17 cellular contexts compared by ENCODE assay signal in genomic region chr6:125899726-125900182, GRCh38. TPM values are rescaled to one million over a fixed set of nuclear protein-coding genes. Genes with fewer than 3 reads are reported as not detected.
A peak's percentile ranks its signal among the peaks of the same experiment; 100 is the strongest.
DNase-seq lines count a peak whose midpoint lies in the region; ATAC-seq and TF ChIP-seq lines count a peak whose summit lies in the region.
"Had no signal": no experiment of that assay in that cellular context is flagged by ENCODE, and none has a peak within 500 bp of the region (broad histone marks: within the 10 kb centered on the region; RNA-seq: fewer than 3 reads in every experiment).

No MANE protein-coding gene starts in this region.

- TF ChIP-seq CTCF in mucosa of descending colon (IDR thresholded peaks at IDR 0.05) = no peak

- H3K9me3 ChIP-seq in mucosa of descending colon = no peaks in the 10 kb centered on the region
- H3K9me3 ChIP-seq: gastroesophageal sphincter had no signal

- intact Hi-C loops in mucosa of descending colon (cut with DNase I, micrococcal nuclease) = no loop called here

- DNase-seq in D341Med (ENCODE audit: low spot score) = peak; percentile 57
- DNase-seq in HK-2 (ENCODE audit: unreplicated experiment) = peak; percentile 15
- peak; percentile 65 for DNase-seq in glomerular visceral epithelial cell (ENCODE audit: extremely low spot score)
- no peak for DNase-seq in mucosa of descending colon
- DNase-seq in HCEC 1CT = no peak
- no peak for DNase-seq in stimulated activated CD4-positive, alpha-beta T cell treated with anti-CD3 and anti-CD28 coated beads, Interleukin-4, amount 100 ng/mL, for 24 hours
- DNase-seq in NCI-H510A treated with DMSO at 0.1 percent for 48 hours (lab: John Stamatoyannopoulos, UW) = no peak
- DNase-seq: activated B cell treated with CpG ODN at 0.5 μM for 24 hours; activated gamma-delta T cell; anterior cingulate cortex; IMR-90; NCI-H2081; posterior cingulate gyrus; stimulated activated naive CD8-positive, alpha-beta T cell treated with anti-CD3 and anti-CD28 coated beads, Interleukin-15, Interleukin-2, amounts not matched to agents 100 U/mL and 50 U/mL, for 24 hours had no signal

- peak; percentile 64 for ATAC-seq in mucosa of descending colon
- no peak for ATAC-seq in GM21528 (IDR thresholded peaks at IDR 0.05; ENCODE audit: low FRiP score, unreplicated experiment)
- ATAC-seq: gastroesophageal sphincter; stimulated activated naive CD8-positive, alpha-beta T cell treated with anti-CD3 and anti-CD28 coated beads, Interleukin-15, Interleukin-2, amounts not matched to agents 100 U/mL and 50 U/mL, for 24 hours had no signal

- H3K4me3 ChIP-seq in mucosa of descending colon = no peak overlapping the region
- H3K4me3 ChIP-seq: coronary artery, gastroesophageal sphincter had no signal

- no peaks in the 10 kb centered on the region for H3K36me3 ChIP-seq in mucosa of descending colon (ENCODE audit: low read depth)

- H3K4me1 ChIP-seq in mucosa of descending colon (ENCODE audit: low read depth) = no peaks in the 10 kb centered on the region
- H3K4me1 ChIP-seq: gastroesophageal sphincter had no signal

RNA-seq across cellular contexts. Expression of gene HINT3, which starts 56.8 kb away (rescaled TPM):
- 10 to 100 TPM; 23.2 to 32.9 (median 23.2) TPM for total RNA-seq in mucosa of descending colon

Comparison
In these comparisons a context has a peak if more than half of its experiments do, and no peak if none do; other contexts are left out.
1. DNase-seq: peak in D341Med (single experiment), HK-2 (single experiment) and glomerular visceral epithelial cell (single experiment); none in mucosa of descending colon (0 of 3), HCEC 1CT (single experiment), stimulated activated CD4-positive, alpha-beta T cell treated with anti-CD3 and anti-CD28 coated beads, Interleukin-4, amount 100 ng/mL, for 24 hours (single experiment) and NCI-H510A treated with DMSO at 0.1 percent for 48 hours (single experiment).